1 cellular context compared by ENCODE assay signal in the genomic region with DNA sequence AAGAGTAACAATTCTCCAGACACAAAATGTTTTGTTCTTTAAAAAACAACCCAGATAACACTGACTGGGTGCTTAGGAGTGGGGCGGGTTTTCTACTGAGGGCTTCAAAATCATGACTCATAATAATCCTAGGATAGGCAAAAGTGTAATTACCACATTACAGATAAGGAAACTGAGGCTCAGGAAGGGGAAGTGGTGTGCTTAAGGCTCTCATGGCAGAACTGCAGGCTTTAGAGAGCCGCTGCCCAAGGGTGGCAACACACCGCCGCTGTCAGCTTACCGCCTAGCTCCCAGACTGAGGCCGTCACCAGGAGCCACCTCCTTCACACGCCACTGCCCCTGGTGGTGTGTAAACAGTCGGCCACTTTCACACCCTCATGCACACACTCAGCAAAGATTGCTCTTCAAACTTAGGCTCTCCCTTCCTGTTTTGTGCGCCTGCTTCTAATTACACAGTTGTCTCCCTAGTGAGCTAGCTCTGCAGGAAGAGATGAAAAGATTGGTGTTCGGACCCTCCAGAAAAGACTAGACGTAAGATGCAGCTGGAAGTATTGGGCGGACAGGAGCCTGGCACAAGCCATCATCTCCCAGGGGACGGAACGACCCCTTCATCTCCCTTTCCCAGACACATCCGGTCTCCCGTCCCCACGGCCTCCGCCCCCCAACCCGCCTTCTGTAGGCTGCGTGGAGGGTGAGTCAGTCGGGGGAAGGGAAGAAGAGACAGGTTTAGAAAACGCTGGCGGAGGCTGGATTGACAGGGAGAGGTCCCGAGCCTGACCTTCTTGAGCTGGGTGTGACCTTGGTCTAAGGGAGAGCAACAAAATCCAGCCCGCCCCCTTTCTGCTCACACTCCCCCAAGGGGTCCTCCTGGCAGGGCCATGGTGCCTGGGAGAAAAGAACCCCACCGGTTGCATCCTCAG.
A peak's percentile ranks its signal among the peaks of the same experiment; 100 is the strongest.
TF ChIP-seq lines count a peak whose summit lies in the region.

No MANE protein-coding gene starts in this region.

TF ChIP-seq in HepG2, 621 proteins besides CTCF, POLR2A, EP300 and RAD21 (continued from another document):
- TF ChIP-seq, protein P1, sequence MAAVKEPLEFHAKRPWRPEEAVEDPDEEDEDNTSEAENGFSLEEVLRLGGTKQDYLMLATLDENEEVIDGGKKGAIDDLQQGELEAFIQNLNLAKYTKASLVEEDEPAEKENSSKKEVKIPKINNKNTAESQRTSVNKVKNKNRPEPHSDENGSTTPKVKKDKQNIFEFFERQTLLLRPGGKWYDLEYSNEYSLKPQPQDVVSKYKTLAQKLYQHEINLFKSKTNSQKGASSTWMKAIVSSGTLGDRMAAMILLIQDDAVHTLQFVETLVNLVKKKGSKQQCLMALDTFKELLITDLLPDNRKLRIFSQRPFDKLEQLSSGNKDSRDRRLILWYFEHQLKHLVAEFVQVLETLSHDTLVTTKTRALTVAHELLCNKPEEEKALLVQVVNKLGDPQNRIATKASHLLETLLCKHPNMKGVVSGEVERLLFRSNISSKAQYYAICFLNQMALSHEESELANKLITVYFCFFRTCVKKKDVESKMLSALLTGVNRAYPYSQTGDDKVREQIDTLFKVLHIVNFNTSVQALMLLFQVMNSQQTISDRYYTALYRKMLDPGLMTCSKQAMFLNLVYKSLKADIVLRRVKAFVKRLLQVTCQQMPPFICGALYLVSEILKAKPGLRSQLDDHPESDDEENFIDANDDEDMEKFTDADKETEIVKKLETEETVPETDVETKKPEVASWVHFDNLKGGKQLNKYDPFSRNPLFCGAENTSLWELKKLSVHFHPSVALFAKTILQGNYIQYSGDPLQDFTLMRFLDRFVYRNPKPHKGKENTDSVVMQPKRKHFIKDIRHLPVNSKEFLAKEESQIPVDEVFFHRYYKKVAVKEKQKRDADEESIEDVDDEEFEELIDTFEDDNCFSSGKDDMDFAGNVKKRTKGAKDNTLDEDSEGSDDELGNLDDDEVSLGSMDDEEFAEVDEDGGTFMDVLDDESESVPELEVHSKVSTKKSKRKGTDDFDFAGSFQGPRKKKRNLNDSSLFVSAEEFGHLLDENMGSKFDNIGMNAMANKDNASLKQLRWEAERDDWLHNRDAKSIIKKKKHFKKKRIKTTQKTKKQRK (IDR thresholded peaks at IDR 0.05; ENCODE audit: low read length) = no peak
- TF ChIP-seq RARA (CRISPR knock-in tag; IDR thresholded peaks at IDR 0.05) = no peak
- TF ChIP-seq, protein P2, sequence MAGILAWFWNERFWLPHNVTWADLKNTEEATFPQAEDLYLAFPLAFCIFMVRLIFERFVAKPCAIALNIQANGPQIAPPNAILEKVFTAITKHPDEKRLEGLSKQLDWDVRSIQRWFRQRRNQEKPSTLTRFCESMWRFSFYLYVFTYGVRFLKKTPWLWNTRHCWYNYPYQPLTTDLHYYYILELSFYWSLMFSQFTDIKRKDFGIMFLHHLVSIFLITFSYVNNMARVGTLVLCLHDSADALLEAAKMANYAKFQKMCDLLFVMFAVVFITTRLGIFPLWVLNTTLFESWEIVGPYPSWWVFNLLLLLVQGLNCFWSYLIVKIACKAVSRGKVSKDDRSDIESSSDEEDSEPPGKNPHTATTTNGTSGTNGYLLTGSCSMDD (CRISPR knock-in tag; IDR thresholded peaks at IDR 0.05) = no peak
- TF ChIP-seq BHLHE40 (IDR thresholded peaks at IDR 0.05; ENCODE audit: low read length) = no peak
- TF ChIP-seq STAG1 (CRISPR knock-in tag; IDR thresholded peaks at IDR 0.05) = 0 out of 2 replicates have a peak, but pooled peaks have one; percentile 11
- no peak for TF ChIP-seq FOXA1 (IDR thresholded peaks at IDR 0.05)
- peak; percentile 92 for TF ChIP-seq FOXA1 (CRISPR knock-in tag; IDR thresholded peaks at IDR 0.05)
- TF ChIP-seq POLR2AphosphoS2 (IDR thresholded peaks at IDR 0.05; ENCODE audit: low read depth, low read length) = no peak
- TF ChIP-seq CENPBD1 (CRISPR knock-in tag; IDR thresholded peaks at IDR 0.05; ENCODE audit: borderline replicate concordance, low read depth) = no peak
- TF ChIP-seq SNAPC2 (CRISPR knock-in tag; IDR thresholded peaks at IDR 0.05) = no peak
TF ChIP-seq in HepG2: peak in this region for 4.
